In genomic region chr5:83492331-83492730, GRCh38 we compare ENCODE assay signal across 14 cellular contexts. TPM values are rescaled to one million over a fixed set of nuclear protein-coding genes. Genes with fewer than 3 reads are reported as not detected.
A peak's percentile ranks its signal among the peaks of the same experiment; 100 is the strongest.
DNase-seq lines count a peak whose midpoint lies in the region; ATAC-seq and TF ChIP-seq lines count a peak whose summit lies in the region.
"Had no signal": no experiment of that assay in that cellular context is flagged by ENCODE, and none has a peak within 500 bp of the region (broad histone marks: within the 10 kb centered on the region; RNA-seq: fewer than 3 reads in every experiment).

No MANE protein-coding gene starts in this region.

- TF ChIP-seq POLR2A in Peyer's patch (IDR thresholded peaks at IDR 0.05) = no peak

- H3K36me3 ChIP-seq in DND-41 (ENCODE audit: insufficient read depth, low read length) = no peaks in the 10 kb centered on the region
- peaks cover 46% of the 10 kb centered on the region for H3K36me3 ChIP-seq in neural cell (ENCODE audit: insufficient read depth, low read length)
- no peaks in the 10 kb centered on the region for H3K36me3 ChIP-seq in Peyer's patch

- H3K9me3 ChIP-seq in DND-41 (ENCODE audit: insufficient read depth, low read length, severe bottlenecking) = peaks cover 2% of the 10 kb centered on the region
- H3K9me3 ChIP-seq in neural cell (ENCODE audit: low read length) = no peaks in the 10 kb centered on the region
- H3K9me3 ChIP-seq in Peyer's patch = no peaks in the 10 kb centered on the region
- H3K9me3 ChIP-seq: MG63 had no signal

- no peak overlapping the region for H3K9ac ChIP-seq in DND-41 (ENCODE audit: low read depth, low read length)
- H3K9ac ChIP-seq in neural cell (ENCODE audit: low read length) = peak overlapping the region; percentile 34

- ATAC-seq in DND-41 (ENCODE audit: insufficient read depth, low read depth) = peak; percentile 48; the same call in 1 of the 3 replicates
- ATAC-seq: CD8-positive, alpha-beta T cell; Panc1 had no signal

- H3K79me2 ChIP-seq in DND-41 (ENCODE audit: insufficient read depth, low read length) = no peaks in the 10 kb centered on the region
- peaks cover 100% of the 10 kb centered on the region for H3K79me2 ChIP-seq in neural cell (replicated peaks; ENCODE audit: insufficient read depth, low read length)

- H3K4me2 ChIP-seq in DND-41 (ENCODE audit: insufficient read depth, low read length) (no peak overlapping the region), neural cell (ENCODE audit: low read length) (peak overlapping the region; percentile 56)

- H2AFZ ChIP-seq in DND-41 (ENCODE audit: low read depth, low read length) = no peak overlapping the region
- no peak overlapping the region for H2AFZ ChIP-seq in neural cell (ENCODE audit: low read depth, low read length)

- no peak for TF ChIP-seq EP300 in neural cell (conservative IDR thresholded peaks at IDR 0.05; ENCODE audit: poor library complexity, severe bottlenecking)

- no peak overlapping the region for H3K4me3 ChIP-seq in DND-41 (ENCODE audit: low read depth in 1 of 2, low read length in 2 of 2)
- no peak overlapping the region for H3K4me3 ChIP-seq in fibroblast of the aortic adventitia (ENCODE audit: low read depth, low read length)
- H3K4me3 ChIP-seq in neural cell (ENCODE audit: low read length) = peak overlapping the region; percentile 84
- H3K4me3 ChIP-seq in Peyer's patch = no peak overlapping the region
- H3K4me3 ChIP-seq: MG63 had no signal

- TF ChIP-seq CTCF in DND-41 (IDR thresholded peaks at IDR 0.05; ENCODE audit: borderline replicate concordance, extremely low read depth, low read length, poor library complexity, severe bottlenecking) (no peak), fibroblast of the aortic adventitia (IDR thresholded peaks at IDR 0.05; ENCODE audit: insufficient read depth, low read length) (no peak), neural cell (IDR thresholded peaks at IDR 0.05; ENCODE audit: poor library complexity, severe bottlenecking) (no peak), Peyer's patch (IDR thresholded peaks at IDR 0.05) (no peak)

- DNase-seq in DND-41 (no peak), M059J (ENCODE audit: low read depth) (peak; percentile 57), fibroblast of the aortic adventitia (ENCODE audit: low read depth) (peak; percentile 36), Peyer's patch (no peak)
- DNase-seq in stimulated activated CD4-positive, alpha-beta T cell treated with anti-CD3 and anti-CD28 coated beads, Interleukin-4, amount 100 ng/mL, for 24 hours = no peak
- no peak for DNase-seq in NK-92 treated with Interleukin-12 subunit alpha and Interleukin-12 subunit beta, amount 100 ng/mL, for 24 hours (lab: John Stamatoyannopoulos, UW)
- DNase-seq: CD8-positive, alpha-beta T cell; KG1; MG63; NCI-H1105; NCI-H187; NCI-H774 had no signal

- H3K9me2 ChIP-seq in neural cell (ENCODE audit: insufficient read depth, low read length) = no peaks in the 10 kb centered on the region

- H4K20me1 ChIP-seq in DND-41 (ENCODE audit: insufficient read depth, low read length) (no peaks in the 10 kb centered on the region), neural cell (ENCODE audit: insufficient read depth) (peaks cover 95% of the 10 kb centered on the region)

- H3K27me3 ChIP-seq in DND-41 (ENCODE audit: insufficient read depth, low read length, poor library complexity) = no peaks in the 10 kb centered on the region
- H3K27me3 ChIP-seq in neural cell (ENCODE audit: insufficient read depth, low read depth, low read length) = no peaks in the 10 kb centered on the region
- H3K27me3 ChIP-seq in Peyer's patch = no peaks in the 10 kb centered on the region
- H3K27me3 ChIP-seq: MG63 had no signal

- H3K4me1 ChIP-seq in DND-41 (ENCODE audit: insufficient read depth, low read length) (no peaks in the 10 kb centered on the region), Peyer's patch (no peaks in the 10 kb centered on the region)

- H3K27ac ChIP-seq in DND-41 (ENCODE audit: low read length) = no peak overlapping the region
- H3K27ac ChIP-seq in neural cell (ENCODE audit: low read length) = peak overlapping the region; percentile 99
- no peak overlapping the region for H3K27ac ChIP-seq in Peyer's patch

- TF ChIP-seq RAD21 in neural cell (conservative IDR thresholded peaks at IDR 0.05) = no peak

- peaks cover 9% of the 10 kb centered on the region for H3F3A ChIP-seq in neural cell (ENCODE audit: insufficient read depth, low read length, poor library complexity, severe bottlenecking)

TF ChIP-seq in neural cell, 6 proteins besides CTCF, POLR2A, EP300 and RAD21:
- TF ChIP-seq TAF1 (IDR thresholded peaks at IDR 0.05; ENCODE audit: low read depth) (no peak), REST (IDR thresholded peaks at IDR 0.05; ENCODE audit: borderline replicate concordance) (peak; percentile 26), MXI1 (conservative IDR thresholded peaks at IDR 0.05; ENCODE audit: poor library complexity, severe bottlenecking) (no peak), POLR2AphosphoS5 (IDR thresholded peaks at IDR 0.05) (peak; percentile 1), EZH2 (IDR thresholded peaks at IDR 0.05; ENCODE audit: borderline replicate concordance, insufficient read depth, low read length, poor library complexity, severe bottlenecking) (no peak)

RNA-seq across cellular contexts. Expression of gene VCAN, which starts 20.8 kb away (rescaled TPM):
- 42.5 and 84.4 TPM in 2 replicates for total RNA-seq in M059J (2014; rRNA removed; shearing (Covaris generic))
- total RNA-seq in fibroblast of the aortic adventitia (ENCODE audit: low replicate concordance) = 455 and 1,493 TPM in 2 replicates
- polyA plus RNA-seq in neural cell = 1,185 and 1,274 TPM in 2 replicates
- 3,969 and 5,103 TPM in 2 replicates for polyA minus RNA-seq in neural cell
- total RNA-seq in Peyer's patch = 10 to 100 TPM; 10.5 to 40.4 (median 16.6) TPM

Comparison
In these comparisons a context has a peak if more than half of its experiments do, and no peak if none do; other contexts are left out.
1. DNase-seq: peak in M059J (single experiment) and fibroblast of the aortic adventitia (single experiment); none in DND-41 (single experiment), stimulated activated CD4-positive, alpha-beta T cell treated with anti-CD3 and anti-CD28 coated beads, Interleukin-4, amount 100 ng/mL, for 24 hours (single experiment), NK-92 treated with Interleukin-12 subunit alpha and Interleukin-12 subunit beta, amount 100 ng/mL, for 24 hours (single experiment) and Peyer's patch (0 of 3).